In genomic region chr19:17455711-17456123, GRCh38 we compare ENCODE assay signal across 22 cellular contexts. TPM values are rescaled to one million over a fixed set of nuclear protein-coding genes. Genes with fewer than 3 reads are reported as not detected.
A peak's percentile ranks its signal among the peaks of the same experiment; 100 is the strongest.
DNase-seq lines count a peak whose midpoint lies in the region; ATAC-seq, FAIRE-seq and TF ChIP-seq lines count a peak whose summit lies in the region.
"Had no signal": no experiment of that assay in that cellular context is flagged by ENCODE, and none has a peak within 500 bp of the region (broad histone marks: within the 10 kb centered on the region; RNA-seq: fewer than 3 reads in every experiment).

No MANE protein-coding gene starts in this region.

- H4K91ac ChIP-seq in IMR-90 (ENCODE audit: insufficient read depth, low read depth, low read length) = no peak overlapping the region

- H3K4me1 ChIP-seq in IMR-90 (ENCODE audit: control insufficient read depth, insufficient read depth, low read length) (no peaks in the 10 kb centered on the region; the same call in 1 of the 2 replicates), endodermal cell (ENCODE audit: control insufficient read depth, insufficient read depth, low read length) (no peaks in the 10 kb centered on the region), osteoblast (ENCODE audit: insufficient read depth, low read length) (no peaks in the 10 kb centered on the region)

- intact Hi-C loops in IMR-90 (cut with micrococcal nuclease) = loop anchor here (10.0 kb wide), 2 partner anchors 309 to 399 kb away; partner anchors contain the start of gene RPL18A

- no peak overlapping the region for H2AK9ac ChIP-seq in IMR-90 (replicated peaks; ENCODE audit: low read depth, low read length, poor library complexity)

- POLR2A ChIA-PET in IMR-90 (lab: Charles Lee; ENCODE audit: unreplicated experiment) = no interaction called here
- POLR2A ChIA-PET in activated CD4-positive, alpha-beta memory T cell treated with anti-CD3 and anti-CD28 coated beads, Interleukin-2, amount 10 ng/mL, durations not matched to agents 7 days and 5 days (lab: Charles Lee) = no interaction called here

- H3K14ac ChIP-seq in IMR-90 (replicated peaks; ENCODE audit: low read depth, low read length) = no peak overlapping the region

- ATAC-seq in IMR-90 (ENCODE audit: low read depth) (peak; percentile 55), GM18517 (IDR thresholded peaks at IDR 0.05; ENCODE audit: unreplicated experiment) (no peak)
- ATAC-seq: activated naive CD4-positive, alpha-beta T cell treated with anti-CD3 and anti-CD28 coated beads, Interleukin-2, amount 50 U/mL, for 72 hours had no signal

- H3K27ac ChIP-seq in IMR-90 (ENCODE audit: insufficient read depth, low read length) = no peak overlapping the region
- H3K27ac ChIP-seq in endodermal cell (ENCODE audit: low read depth, low read length) = no peak overlapping the region
- H3K27ac ChIP-seq in osteoblast (ENCODE audit: low read depth, low read length) = no peak overlapping the region
- H3K27ac ChIP-seq: dorsolateral prefrontal cortex, esophagus squamous epithelium, HL-60, neutrophil had no signal

- H2AFZ ChIP-seq in IMR-90 (replicated peaks; ENCODE audit: low read length, poor library complexity) (peak overlapping the region; percentile 76), osteoblast (ENCODE audit: low read length) (peak overlapping the region; percentile 15)

- no peak overlapping the region for H3K4me3 Mint-ChIP-seq in endodermal cell
- H3K4me3 Mint-ChIP-seq in activated CD4-positive, alpha-beta memory T cell treated with anti-CD3 and anti-CD28 coated beads, Interleukin-2, amount 10 ng/mL, durations not matched to agents 7 days and 5 days = no peak overlapping the region
- H3K4me3 Mint-ChIP-seq: activated T-cell treated with anti-CD3 and anti-CD28 coated beads, Interleukin-2, amount 50 U/mL, for 24 hours had no signal

- no peak overlapping the region for H3K18ac ChIP-seq in IMR-90 (ENCODE audit: low read depth, low read length)

- CTCF ChIA-PET in IMR-90 (lab: Yijun Ruan, JAX) = no interaction called here
- CTCF ChIA-PET in activated CD4-positive, alpha-beta memory T cell treated with anti-CD3 and anti-CD28 coated beads, Interleukin-2, amount 10 ng/mL, durations not matched to agents 7 days and 5 days (lab: Charles Lee) = no interaction called here

- DNase-seq in GM10266 (ENCODE audit: extremely low spot score) = peak; percentile 11
- DNase-seq in IMR-90 = no peak
- DNase-seq in endodermal cell = peak; percentile 63
- peak; percentile 80 for DNase-seq in osteoblast (ENCODE audit: insufficient read length, low spot score, missing footprints)
- DNase-seq in RCC 7860 (ENCODE audit: low spot score) = no peak
- DNase-seq in activated CD4-positive, alpha-beta memory T cell treated with anti-CD3 and anti-CD28 coated beads, Interleukin-2, amount 10 ng/mL, durations not matched to agents 7 days and 5 days = no peak
- DNase-seq: activated T-cell treated with anti-CD3 and anti-CD28 coated beads, Interleukin-2, amount 50 U/mL, for 24 hours; dorsolateral prefrontal cortex; esophagus squamous epithelium; NCI-H1694; NCI-H446; stimulated activated CD4-positive, alpha-beta T cell treated with anti-CD3 and anti-CD28 coated beads, Interleukin-2, amount 100 ng/mL, for 48 hours had no signal

- dilution Hi-C loops in IMR-90 (cut with HindIII; ENCODE audit: low sequenced_read_pairs, unreplicated experiment) = no loop called here

- H3K4me1 Mint-ChIP-seq in endodermal cell = peaks cover 5% of the 10 kb centered on the region
- H3K4me1 Mint-ChIP-seq in activated CD4-positive, alpha-beta memory T cell treated with anti-CD3 and anti-CD28 coated beads, Interleukin-2, amount 10 ng/mL, durations not matched to agents 7 days and 5 days = peaks cover 6% of the 10 kb centered on the region

- H3K23ac ChIP-seq in IMR-90 (ENCODE audit: low read depth, low read length) = no peak overlapping the region

- no peak overlapping the region for H2BK120ac ChIP-seq in IMR-90 (ENCODE audit: low read depth, low read length)

- TF ChIP-seq RAD21 in IMR-90 (IDR thresholded peaks at IDR 0.05; ENCODE audit: low read length) = no peak

- H2BK15ac ChIP-seq in IMR-90 (ENCODE audit: low read depth, low read length) = no peak overlapping the region

- H2BK5ac ChIP-seq in IMR-90 (ENCODE audit: low read depth, low read length, poor library complexity, severe bottlenecking) = no peak overlapping the region

- no TSS peak for BruUV-seq in IMR-90 (replicated peaks; lab: Mats Ljungman, UMichigan)

- H2BK20ac ChIP-seq in IMR-90 (ENCODE audit: low read depth, low read length) = no peak overlapping the region

- no peak overlapping the region for H3K27ac Mint-ChIP-seq in endodermal cell
- H3K27ac Mint-ChIP-seq in activated CD4-positive, alpha-beta memory T cell treated with anti-CD3 and anti-CD28 coated beads, Interleukin-2, amount 10 ng/mL, durations not matched to agents 7 days and 5 days = no peak overlapping the region
- H3K27ac Mint-ChIP-seq: activated naive CD4-positive, alpha-beta T cell treated with anti-CD3 and anti-CD28 coated beads, Interleukin-2, amount 50 U/mL, for 72 hours; activated T-cell treated with anti-CD3 and anti-CD28 coated beads, Interleukin-2, amount 50 U/mL, for 24 hours; CD14-positive monocyte had no signal

- H3K27me3 ChIP-seq in IMR-90 (ENCODE audit: control insufficient read depth, insufficient read depth, low read length) (peaks cover 33% of the 10 kb centered on the region), endodermal cell (ENCODE audit: control insufficient read depth, insufficient read depth, low read length, poor library complexity, severe bottlenecking) (peaks cover 43% of the 10 kb centered on the region), osteoblast (ENCODE audit: insufficient read depth, low read length) (peaks cover 28% of the 10 kb centered on the region)

- H3K36me3 ChIP-seq in IMR-90 (ENCODE audit: control insufficient read depth, insufficient read depth, low read length) (no peaks in the 10 kb centered on the region), endodermal cell (ENCODE audit: control insufficient read depth, insufficient read depth, low read length) (no peaks in the 10 kb centered on the region), osteoblast (ENCODE audit: insufficient read depth, low read length) (no peaks in the 10 kb centered on the region)
- H3K36me3 ChIP-seq: esophagus squamous epithelium, neutrophil had no signal

- no peak overlapping the region for H3K56ac ChIP-seq in IMR-90 (ENCODE audit: extremely low read depth, insufficient read depth, low read length)

- H3K4me3 ChIP-seq in IMR-90 (ENCODE audit: insufficient read depth, low read depth, low read length) (no peak overlapping the region), endodermal cell (ENCODE audit: low read length) (no peak overlapping the region), osteoblast (ENCODE audit: insufficient read depth, low read length) (no peak overlapping the region)

- TF ChIP-seq CTCF in GM10266 (IDR thresholded peaks at IDR 0.05; ENCODE audit: control insufficient read depth, insufficient read depth, low read depth, missing control alignments) = no peak
- TF ChIP-seq CTCF in IMR-90 (conservative IDR thresholded peaks at IDR 0.05; ENCODE audit: low read depth, low read length) = no peak
- TF ChIP-seq CTCF in endodermal cell (conservative IDR thresholded peaks at IDR 0.05) = no peak
- TF ChIP-seq CTCF in osteoblast (IDR thresholded peaks at IDR 0.05; ENCODE audit: extremely low read depth, low read depth, low read length) = no peak

- no peak overlapping the region for H4K5ac ChIP-seq in IMR-90 (ENCODE audit: low read depth, low read length)

- WGBS in IMR-90 (ENCODE audit: extremely low coverage in 2 of 2, insufficient read length in 1 of 2), 2 experiments = 6% methylated on average over 21 of the region's 35 CpGs; no CpG with 5 or more reads in 1 of the 2 experiments
- WGBS in endodermal cell (ENCODE audit: insufficient coverage in 1 of 2, insufficient read length in 1 of 2), 2 experiments = 36 to 43% methylated on average over 19 to 35 of the region's 35 CpGs

- peaks cover 64% of the 10 kb centered on the region for H3K27me3 Mint-ChIP-seq in endodermal cell (ENCODE audit: insufficient read depth)
- H3K27me3 Mint-ChIP-seq in activated CD4-positive, alpha-beta memory T cell treated with anti-CD3 and anti-CD28 coated beads, Interleukin-2, amount 10 ng/mL, durations not matched to agents 7 days and 5 days = peaks cover 35% of the 10 kb centered on the region

- no peak for FAIRE-seq in RCC 7860 (lab: Jason Lieb, UNC)
- FAIRE-seq: islet of Langerhans, TTC549 had no signal

- TF ChIP-seq POLR2A in IMR-90 (IDR thresholded peaks at IDR 0.05; ENCODE audit: low read depth, low read length) = no peak

- H2AK5ac ChIP-seq in IMR-90 (ENCODE audit: low read depth, low read length) = no peak overlapping the region

- no peak overlapping the region for H3K9ac ChIP-seq in IMR-90 (ENCODE audit: low read depth, low read length)
- no peak overlapping the region for H3K9ac ChIP-seq in endodermal cell (ENCODE audit: extremely low read depth, low read length, poor library complexity, severe bottlenecking)

- H3K36me3 Mint-ChIP-seq in endodermal cell (ENCODE audit: low read depth) = no peaks in the 10 kb centered on the region
- H3K36me3 Mint-ChIP-seq in activated CD4-positive, alpha-beta memory T cell treated with anti-CD3 and anti-CD28 coated beads, Interleukin-2, amount 10 ng/mL, durations not matched to agents 7 days and 5 days (ENCODE audit: low read depth) = no peaks in the 10 kb centered on the region
- H3K36me3 Mint-ChIP-seq: activated naive CD4-positive, alpha-beta T cell treated with anti-CD3 and anti-CD28 coated beads, Interleukin-2, amount 50 U/mL, for 72 hours; CD14-positive monocyte had no signal

- no peaks in the 10 kb centered on the region for H3K79me2 ChIP-seq in osteoblast (ENCODE audit: insufficient read depth, low read length)

- H3K9me1 ChIP-seq in IMR-90 (ENCODE audit: insufficient read depth, low read length) = no peaks in the 10 kb centered on the region

- H4K20me1 ChIP-seq in IMR-90 (ENCODE audit: insufficient read depth, low read length) (peaks cover 3% of the 10 kb centered on the region), osteoblast (ENCODE audit: insufficient read depth, low read length) (no peaks in the 10 kb centered on the region)

- H3K4me2 ChIP-seq in IMR-90 (ENCODE audit: low read depth, low read length) (no peak overlapping the region), osteoblast (ENCODE audit: insufficient read depth, low read length) (no peak overlapping the region)

- H3K79me1 ChIP-seq in IMR-90 (ENCODE audit: low read depth in 1 of 2, low read length in 2 of 2) = no peaks in the 10 kb centered on the region

- peaks cover 3% of the 10 kb centered on the region for H3K9me3 Mint-ChIP-seq in endodermal cell
- no peaks in the 10 kb centered on the region for H3K9me3 Mint-ChIP-seq in activated CD4-positive, alpha-beta memory T cell treated with anti-CD3 and anti-CD28 coated beads, Interleukin-2, amount 10 ng/mL, durations not matched to agents 7 days and 5 days
- H3K9me3 Mint-ChIP-seq: activated naive CD4-positive, alpha-beta T cell treated with anti-CD3 and anti-CD28 coated beads, Interleukin-2, amount 50 U/mL, for 72 hours; activated T-cell treated with anti-CD3 and anti-CD28 coated beads, Interleukin-2, amount 50 U/mL, for 24 hours had no signal

- no peak overlapping the region for H3K4ac ChIP-seq in IMR-90 (ENCODE audit: low read depth, low read length)

- in situ Hi-C loops in IMR-90 (cut with MboI; ENCODE audit: low sequenced_read_pairs) = loop anchor here (10.0 kb wide), 1 partner anchor 399 kb away; the partner anchor contains the start of gene RPL18A

- H4K8ac ChIP-seq in IMR-90 (ENCODE audit: low read depth in 2 of 2, low read length in 2 of 2) = no peak overlapping the region

- H3K9me3 ChIP-seq in IMR-90 (ENCODE audit: control insufficient read depth, insufficient read depth, low read length) (no peaks in the 10 kb centered on the region), endodermal cell (ENCODE audit: control insufficient read depth, low read length) (no peaks in the 10 kb centered on the region), osteoblast (ENCODE audit: low read depth, low read length) (no peaks in the 10 kb centered on the region)
- H3K9me3 ChIP-seq: neutrophil had no signal

RNA-seq across cellular contexts. Expression of gene NXNL1, which starts 5.0 kb away (rescaled TPM):
- total RNA-seq in IMR-90 (2012; rRNA removed) (not detected in 2 replicates), endodermal cell (not detected), osteoblast (not detected in 2 replicates)
- not detected in 2 replicates for polyA plus RNA-seq in IMR-90 (2012; rRNA removed)
- polyA plus RNA-seq in IMR-90 (2012; cell fraction: cytosol; rRNA removed) = not detected in 2 replicates
- not detected in 2 replicates for polyA plus RNA-seq in IMR-90 (2012; cell fraction: nucleus; rRNA removed; ENCODE audit: low replicate concordance)
- polyA plus RNA-seq in endodermal cell (2013, experiment 1 of 2) = not detected
- polyA plus RNA-seq in endodermal cell (2013, experiment 2 of 2) = not detected
- not detected for total RNA-seq in activated CD4-positive, alpha-beta memory T cell treated with anti-CD3 and anti-CD28 coated beads, Interleukin-2, amount 10 ng/mL, durations not matched to agents 7 days and 5 days
- total RNA-seq: activated naive CD4-positive, alpha-beta T cell treated with anti-CD3 and anti-CD28 coated beads, Interleukin-2, amount 50 U/mL, for 72 hours; esophagus squamous epithelium; LHCN-M2 had no signal
- polyA plus RNA-seq: CD14-positive monocyte, thymus had no signal

RNA-seq across cellular contexts. Expression of gene TMEM221, which starts 7.2 kb away (rescaled TPM):
- total RNA-seq in IMR-90 (2012; rRNA removed) (not detected in 2 replicates), endodermal cell (1 to 10 TPM; 3.5 to 4.8 TPM), osteoblast (not detected in 2 replicates)
- 0.06 and 0.12 TPM in 2 replicates for polyA plus RNA-seq in IMR-90 (2012; rRNA removed)
- 0.08 and 0.11 TPM in 2 replicates for polyA plus RNA-seq in IMR-90 (2012; cell fraction: cytosol; rRNA removed)
- polyA plus RNA-seq in IMR-90 (2012; cell fraction: nucleus; rRNA removed; ENCODE audit: low replicate concordance) = 0.04 and 0.11 TPM in 2 replicates
- 2.2 TPM for polyA plus RNA-seq in endodermal cell (2013, experiment 1 of 2)
- 2.0 TPM for polyA plus RNA-seq in endodermal cell (2013, experiment 2 of 2)
- total RNA-seq in activated CD4-positive, alpha-beta memory T cell treated with anti-CD3 and anti-CD28 coated beads, Interleukin-2, amount 10 ng/mL, durations not matched to agents 7 days and 5 days = not detected
- total RNA-seq: activated naive CD4-positive, alpha-beta T cell treated with anti-CD3 and anti-CD28 coated beads, Interleukin-2, amount 50 U/mL, for 72 hours; LHCN-M2; mesenteric fat pad had no signal
- polyA plus RNA-seq: CD14-positive monocyte had no signal

RNA-seq across cellular contexts. Expression of gene SLC27A1, which starts 14.6 kb away (rescaled TPM):
- total RNA-seq in IMR-90 (2012; rRNA removed) = 4.8 and 5.6 TPM in 2 replicates
- 12.9 and 15.6 TPM in 2 replicates for polyA plus RNA-seq in IMR-90 (2012; rRNA removed)
- polyA plus RNA-seq in IMR-90 (2012; cell fraction: cytosol; rRNA removed) = 11.1 and 18.4 TPM in 2 replicates
- 37.7 and 82.2 TPM in 2 replicates for polyA plus RNA-seq in IMR-90 (2012; cell fraction: nucleus; rRNA removed; ENCODE audit: low replicate concordance)
- total RNA-seq in endodermal cell = 10 to 100 TPM; 11.8 to 16.9 TPM
- 15.4 TPM for polyA plus RNA-seq in endodermal cell (2013, experiment 1 of 2)
- polyA plus RNA-seq in endodermal cell (2013, experiment 2 of 2) = 12.7 TPM
- 47.4 and 64.4 TPM in 2 replicates for total RNA-seq in osteoblast
- total RNA-seq in activated CD4-positive, alpha-beta memory T cell treated with anti-CD3 and anti-CD28 coated beads, Interleukin-2, amount 10 ng/mL, durations not matched to agents 7 days and 5 days = 1 to 10 TPM; 3.6 to 4.1 TPM

RNA-seq across cellular contexts. Expression of gene MVB12A, which starts 35.9 kb away (rescaled TPM):
- total RNA-seq in IMR-90 (2012; rRNA removed) (13.8 and 13.9 TPM in 2 replicates), endodermal cell (10 to 100 TPM; 63.1 to 64.8 TPM), osteoblast (41.3 and 50.7 TPM in 2 replicates)
- 43.9 and 44.3 TPM in 2 replicates for polyA plus RNA-seq in IMR-90 (2012; rRNA removed)
- 35.8 and 58.5 TPM in 2 replicates for polyA plus RNA-seq in IMR-90 (2012; cell fraction: cytosol; rRNA removed)
- polyA plus RNA-seq in IMR-90 (2012; cell fraction: nucleus; rRNA removed; ENCODE audit: low replicate concordance) = 42.9 and 77.3 TPM in 2 replicates
- 58.8 TPM for polyA plus RNA-seq in endodermal cell (2013, experiment 1 of 2)
- 56.2 TPM for polyA plus RNA-seq in endodermal cell (2013, experiment 2 of 2)
- total RNA-seq in activated CD4-positive, alpha-beta memory T cell treated with anti-CD3 and anti-CD28 coated beads, Interleukin-2, amount 10 ng/mL, durations not matched to agents 7 days and 5 days = 10 to 100 TPM; 44.5 to 45.3 TPM

RNA-seq across cellular contexts. Expression of gene BST2, which starts 50.3 kb away (rescaled TPM):
- total RNA-seq in IMR-90 (2012; rRNA removed) (0.18 and 0.28 TPM in 2 replicates), endodermal cell (100 to 1,000 TPM in 1 of 2 donors, 10 to 100 TPM in 1; 50.8 to 147 TPM), osteoblast (10.1 and 13.8 TPM in 2 replicates)
- 0.67 and 0.92 TPM in 2 replicates for polyA plus RNA-seq in IMR-90 (2012; rRNA removed)
- 0.78 and 2.3 TPM in 2 replicates for polyA plus RNA-seq in IMR-90 (2012; cell fraction: cytosol; rRNA removed)
- 0.34 and 0.96 TPM in 2 replicates for polyA plus RNA-seq in IMR-90 (2012; cell fraction: nucleus; rRNA removed; ENCODE audit: low replicate concordance)
- 73.3 TPM for polyA plus RNA-seq in endodermal cell (2013, experiment 1 of 2)
- 80.2 TPM for polyA plus RNA-seq in endodermal cell (2013, experiment 2 of 2)
- 100 to 1,000 TPM; 288 to 301 TPM for total RNA-seq in activated CD4-positive, alpha-beta memory T cell treated with anti-CD3 and anti-CD28 coated beads, Interleukin-2, amount 10 ng/mL, durations not matched to agents 7 days and 5 days

Comparison
In these comparisons a context has a peak if more than half of its experiments do, and no peak if none do; other contexts are left out.
1. DNase-seq: peak in GM10266 (single experiment), endodermal cell (single experiment) and osteoblast (single experiment); none in IMR-90 (single experiment), RCC 7860 (single experiment) and activated CD4-positive, alpha-beta memory T cell treated with anti-CD3 and anti-CD28 coated beads, Interleukin-2, amount 10 ng/mL, durations not matched to agents 7 days and 5 days (single experiment).